Comparison of ENCODE assay signal across 17 cellular contexts in genomic region chr2:197217561-197217960, GRCh38.
DNase-seq lines count a peak whose midpoint lies in the region; ATAC-seq, FAIRE-seq and TF ChIP-seq lines count a peak whose summit lies in the region.
"Had no signal": no experiment of that assay in that cellular context is flagged by ENCODE, and none has a peak within 500 bp of the region (broad histone marks: within the 10 kb centered on the region; RNA-seq: fewer than 3 reads in every experiment).

No MANE protein-coding gene starts in this region.

- RAD21 ChIA-PET in GM12878 (lab: Charles Lee; ENCODE audit: unreplicated experiment), result interaction anchor here (1.4 to 18.1 kb wide), 8 partner anchors 10 to 85 kb away, joined by 6 to 408 read pairs (median 9); partner anchors contain the start of gene ANKRD44

- H3K9me3 ChIP-seq in GM12878 (replicated peaks; ENCODE audit: control insufficient read depth, insufficient read depth, low read length) (no peaks in the 10 kb centered on the region), right lobe of liver (no peaks in the 10 kb centered on the region)
- H3K9me3 ChIP-seq: stomach, uterus had no signal

- CTCF ChIA-PET in GM12878 (lab: Yijun Ruan, JAX), result interaction anchor here (0.6 to 2.9 kb wide), 7 partner anchors 20 to 86 kb away, joined by 3 to 18 read pairs (median 4); no protein-coding TSS in a partner anchor

- POLR2A ChIA-PET in GM12878 (lab: Charles Lee), result interaction anchor here (0.5 to 6.4 kb wide), 11 partner anchors 13 to 92 kb away, joined by 3 to 43 read pairs (median 7); no protein-coding TSS in a partner anchor

- DNase-seq in activated T-cell treated with anti-CD3 and anti-CD28 coated beads, Interleukin-2, amount 50 U/mL, for 24 hours, result no peak
- no peak for DNase-seq in activated T-cell treated with anti-CD3 and anti-CD28 coated beads for 4 hours
- DNase-seq in RCC 7860 (ENCODE audit: low spot score), result peak; percentile 18
- DNase-seq in GM12878 (ENCODE audit: low read depth, low spot score), result no peak
- DNase-seq in A172 (ENCODE audit: low spot score), result no peak
- no peak for DNase-seq in right lobe of liver
- DNase-seq: NCI-H1105 treated with DMSO at 0.1 percent for 48 hours; NCI-H446; Right ventricle myocardium superior; stimulated activated CD4-positive, alpha-beta T cell treated with anti-CD3 and anti-CD28 coated beads, Interleukin-12 subunit alpha, Interleukin-12 subunit beta, amount 100 ng/mL, for 4 hours; stomach; uterus had no signal

- in situ Hi-C loops in GM12878 (cut with MboI), result no loop called here

- no peak for TF ChIP-seq EP300 in GM12878 (IDR thresholded peaks at IDR 0.05; ENCODE audit: borderline replicate concordance in 1 of 2, control insufficient read depth in 1 of 2, low read depth in 2 of 2, low read length in 2 of 2)

- TF ChIP-seq POLR2A in GM12878 (IDR thresholded peaks at IDR 0.05; ENCODE audit: low read depth, low read length) (no peak), right lobe of liver (IDR thresholded peaks at IDR 0.05) (no peak)

- H3K9me3 Mint-ChIP-seq in activated T-cell treated with anti-CD3 and anti-CD28 coated beads, Interleukin-2, amount 50 U/mL, for 24 hours, result no peaks in the 10 kb centered on the region
- H3K9me3 Mint-ChIP-seq in stimulated activated memory B cell treated with anti-CD40 and anti-IgM and Interleukin-4, amounts not matched to agents 10 μg/mL and 1 μg/mL and 100 μg/mL, for 72 hours, result no peaks in the 10 kb centered on the region
- H3K9me3 Mint-ChIP-seq: brain, nephron had no signal

- FAIRE-seq in RCC 7860 (lab: Jason Lieb, UNC) (peak; percentile 30), GM12878 (lab: Jason Lieb, UNC) (no peak)

- peak overlapping the region; percentile 97 for H3K27ac Mint-ChIP-seq in activated T-cell treated with anti-CD3 and anti-CD28 coated beads, Interleukin-2, amount 50 U/mL, for 24 hours
- H3K27ac Mint-ChIP-seq in stimulated activated memory B cell treated with anti-CD40 and anti-IgM and Interleukin-4, amounts not matched to agents 10 μg/mL and 1 μg/mL and 100 μg/mL, for 72 hours, result peak overlapping the region; percentile 91

- H3K4me1 Mint-ChIP-seq in activated T-cell treated with anti-CD3 and anti-CD28 coated beads, Interleukin-2, amount 50 U/mL, for 24 hours (ENCODE audit: low read depth), result peaks cover 90% of the 10 kb centered on the region
- peaks cover 74% of the 10 kb centered on the region for H3K4me1 Mint-ChIP-seq in stimulated activated memory B cell treated with anti-CD40 and anti-IgM and Interleukin-4, amounts not matched to agents 10 μg/mL and 1 μg/mL and 100 μg/mL, for 72 hours

- intact Hi-C loops in GM12878 (cut with micrococcal nuclease; ENCODE audit: unreplicated experiment), result loop anchor here (1.0 to 2.0 kb wide), 3 partner anchors 21 to 91 kb away; no protein-coding TSS in a partner anchor
- intact Hi-C loops in right lobe of liver (cut with DNase I), result no loop called here

- BruUV-seq in GM12878 (replicated peaks; lab: Mats Ljungman, UMichigan), result no TSS peak

- H3K4me1 ChIP-seq in GM12878 (ENCODE audit: control insufficient read depth, insufficient read depth, low read length) (peaks cover 59% of the 10 kb centered on the region), right lobe of liver (peaks cover 0 to 10% (median 2%) of the 10 kb centered on the region in 4 donors)
- H3K4me1 ChIP-seq: uterus had no signal

- ATAC-seq in GM12878, result no peak
- ATAC-seq in stimulated activated memory B cell treated with anti-CD40 and anti-IgM and Interleukin-4, amounts not matched to agents 10 μg/mL and 1 μg/mL and 100 μg/mL, for 72 hours, result no peak
- no peak for ATAC-seq in SK-N-SH treated with all-trans-retinoic acid at 6 μM for 48 hours
- ATAC-seq in right lobe of liver, result no peak

- H3K4me3 ChIP-seq in GM12878 (peak overlapping the region; percentile 34; the same call in 1 of the 2 replicates), right lobe of liver (no peak overlapping the region)
- H3K4me3 ChIP-seq: lung, stomach, uterus had no signal

- peak overlapping the region; percentile 67 for H3K4me3 Mint-ChIP-seq in activated T-cell treated with anti-CD3 and anti-CD28 coated beads, Interleukin-2, amount 50 U/mL, for 24 hours
- H3K4me3 Mint-ChIP-seq in stimulated activated memory B cell treated with anti-CD40 and anti-IgM and Interleukin-4, amounts not matched to agents 10 μg/mL and 1 μg/mL and 100 μg/mL, for 72 hours, result no peak overlapping the region
- H3K4me3 Mint-ChIP-seq: nephron had no signal

- peaks cover 91% of the 10 kb centered on the region for H3K79me2 ChIP-seq in GM12878 (ENCODE audit: control insufficient read depth, insufficient read depth, low read length)

- SMC1A ChIA-PET in GM12878 (lab: Charles Lee; ENCODE audit: uncharacterized antibody, unreplicated experiment), result interaction anchor here (1.0 to 18.1 kb wide), 13 partner anchors 8 to 105 kb away, joined by 3 to 433 read pairs (median 26); partner anchors contain the start of gene ANKRD44

- WGBS in GM12878 (ENCODE audit: insufficient coverage, insufficient replicate concordance, low lambda C conversion rate, missing lambda C conversion rate), result 11% methylated on average over 2 of the region's 2 CpGs
- WGBS in right lobe of liver (ENCODE audit: insufficient coverage, low coverage, low lambda C conversion rate, missing lambda C conversion rate), result 84% methylated on average over 2 of the region's 2 CpGs

- H3K27ac ChIP-seq in GM12878 (ENCODE audit: control insufficient read depth, insufficient read depth), result peak overlapping the region; percentile 82
- no peak overlapping the region for H3K27ac ChIP-seq in right lobe of liver
- H3K27ac ChIP-seq: uterus had no signal

- peaks cover 21% of the 10 kb centered on the region for H3K36me3 Mint-ChIP-seq in activated T-cell treated with anti-CD3 and anti-CD28 coated beads, Interleukin-2, amount 50 U/mL, for 24 hours (ENCODE audit: low read depth)
- no peaks in the 10 kb centered on the region for H3K36me3 Mint-ChIP-seq in stimulated activated memory B cell treated with anti-CD40 and anti-IgM and Interleukin-4, amounts not matched to agents 10 μg/mL and 1 μg/mL and 100 μg/mL, for 72 hours
- H3K36me3 Mint-ChIP-seq: brain had no signal

- TF ChIP-seq CTCF in GM12878 (IDR thresholded peaks at IDR 0.05 in 2 of 3, conservative IDR thresholded peaks at IDR 0.05 in 1 of 3; ENCODE audit: control insufficient read depth in 2 of 3, extremely low read depth in 1 of 3, insufficient read depth in 1 of 3, low read depth in 3 of 3, low read length in 3 of 3) (no peak), right lobe of liver (IDR thresholded peaks at IDR 0.05) (no peak)

- H3K9ac ChIP-seq in GM12878 (ENCODE audit: control insufficient read depth, insufficient read depth, low read length), result peak overlapping the region; percentile 52; the same call in 1 of the 2 replicates

- H3K27me3 Mint-ChIP-seq in activated T-cell treated with anti-CD3 and anti-CD28 coated beads, Interleukin-2, amount 50 U/mL, for 24 hours, result no peaks in the 10 kb centered on the region
- H3K27me3 Mint-ChIP-seq in stimulated activated memory B cell treated with anti-CD40 and anti-IgM and Interleukin-4, amounts not matched to agents 10 μg/mL and 1 μg/mL and 100 μg/mL, for 72 hours, result no peaks in the 10 kb centered on the region
- H3K27me3 Mint-ChIP-seq: brain had no signal

- H3K27me3 ChIP-seq in GM12878 (replicated peaks in 1 of 2; ENCODE audit: control insufficient read depth in 2 of 2, insufficient read depth in 2 of 2, low read length in 1 of 2) (no peaks in the 10 kb centered on the region), right lobe of liver (no peaks in the 10 kb centered on the region)
- H3K27me3 ChIP-seq: stomach, uterus had no signal

- no peaks in the 10 kb centered on the region for H4K20me1 ChIP-seq in GM12878 (ENCODE audit: control insufficient read depth, insufficient read depth)

- no peak overlapping the region for H2AFZ ChIP-seq in GM12878 (ENCODE audit: control insufficient read depth, low read depth, low read length)

- no peaks in the 10 kb centered on the region; a peak in 1 of 4 replicates for H3K36me3 ChIP-seq in GM12878 (ENCODE audit: control insufficient read depth in 2 of 2, insufficient read depth in 2 of 2, low read length in 1 of 2)
- no peaks in the 10 kb centered on the region for H3K36me3 ChIP-seq in right lobe of liver
- H3K36me3 ChIP-seq: stomach, uterus had no signal

- H3K4me2 ChIP-seq in GM12878 (ENCODE audit: control insufficient read depth, insufficient read depth), result peak overlapping the region; percentile 72

- TF ChIP-seq RAD21 in GM12878 (IDR thresholded peaks at IDR 0.05; ENCODE audit: insufficient read depth, low read depth, low read length), result no peak

TF ChIP-seq in GM12878, 131 proteins besides CTCF, POLR2A, EP300 and RAD21 (continues in another document):
- no peak for TF ChIP-seq SREBF1 (IDR thresholded peaks at IDR 0.05; ENCODE audit: low read length)
- no peak for TF ChIP-seq ZNF384 (IDR thresholded peaks at IDR 0.05; ENCODE audit: borderline replicate concordance, low read depth, low read length)
- TF ChIP-seq HSF1 (IDR thresholded peaks at IDR 0.05; ENCODE audit: low read depth, low read length), result no peak

TF ChIP-seq in SK-N-SH treated with all-trans-retinoic acid at 6 μM for 48 hours, 23 proteins besides CTCF, POLR2A, EP300 and RAD21 (continues in another document):
- TF ChIP-seq RARB (CRISPR knock-in tag; IDR thresholded peaks at IDR 0.05) (no peak), ISL1 (CRISPR knock-in tag; IDR thresholded peaks at IDR 0.05) (no peak), ZNF70 (CRISPR knock-in tag; IDR thresholded peaks at IDR 0.05) (no peak), SNAI2 (CRISPR knock-in tag; IDR thresholded peaks at IDR 0.05) (no peak), ZFP30 (CRISPR knock-in tag; IDR thresholded peaks at IDR 0.05) (no peak), TCF4 (CRISPR knock-in tag; IDR thresholded peaks at IDR 0.05; ENCODE audit: borderline replicate concordance) (no peak), ZFP3 (CRISPR knock-in tag; IDR thresholded peaks at IDR 0.05) (no peak), PPARA (CRISPR knock-in tag; IDR thresholded peaks at IDR 0.05; ENCODE audit: borderline replicate concordance) (no peak), ARNTL (CRISPR knock-in tag; IDR thresholded peaks at IDR 0.05; ENCODE audit: borderline replicate concordance, low read depth) (no peak), ESRRG (CRISPR knock-in tag; IDR thresholded peaks at IDR 0.05) (no peak), ZC3H10 (CRISPR knock-in tag; IDR thresholded peaks at IDR 0.05) (no peak)
- TF ChIP-seq, protein P1, sequence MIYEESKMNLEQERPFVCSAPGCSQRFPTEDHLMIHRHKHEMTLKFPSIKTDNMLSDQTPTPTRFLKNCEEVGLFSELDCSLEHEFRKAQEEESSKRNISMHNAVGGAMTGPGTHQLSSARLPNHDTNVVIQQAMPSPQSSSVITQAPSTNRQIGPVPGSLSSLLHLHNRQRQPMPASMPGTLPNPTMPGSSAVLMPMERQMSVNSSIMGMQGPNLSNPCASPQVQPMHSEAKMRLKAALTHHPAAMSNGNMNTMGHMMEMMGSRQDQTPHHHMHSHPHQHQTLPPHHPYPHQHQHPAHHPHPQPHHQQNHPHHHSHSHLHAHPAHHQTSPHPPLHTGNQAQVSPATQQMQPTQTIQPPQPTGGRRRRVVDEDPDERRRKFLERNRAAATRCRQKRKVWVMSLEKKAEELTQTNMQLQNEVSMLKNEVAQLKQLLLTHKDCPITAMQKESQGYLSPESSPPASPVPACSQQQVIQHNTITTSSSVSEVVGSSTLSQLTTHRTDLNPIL (CRISPR knock-in tag; IDR thresholded peaks at IDR 0.05; ENCODE audit: low read depth), result no peak
